ENCODE assay signal across 40 cellular contexts in genomic region chr1:119701659-119702058, GRCh38.
"Had no signal": no experiment of that assay in that cellular context is flagged by ENCODE, and none has a peak within 500 bp of the region (broad histone marks: within the 10 kb centered on the region; RNA-seq: fewer than 3 reads in every experiment).

No MANE protein-coding gene starts in this region.

- H3K27ac Mint-ChIP-seq: activated naive CD4-positive, alpha-beta T cell treated with anti-CD3 and anti-CD28 coated beads for 36 hours; activated naive CD4-positive, alpha-beta T cell treated with anti-CD3 and anti-CD28 coated beads, Interleukin-2, amount 10 ng/mL, durations not matched to agents 7 days and 5 days; activated naive CD4-positive, alpha-beta T cell treated with anti-CD3 and anti-CD28 coated beads, Interleukin-2, amount 50 U/mL, for 24 hours; activated naive CD4-positive, alpha-beta T cell treated with anti-CD3 and anti-CD28 coated beads, Interleukin-2, amount 50 U/mL, for 72 hours; activated naive CD8-positive, alpha-beta T cell; activated naive CD8-positive, alpha-beta T cell treated with anti-CD3 and anti-CD28 coated beads for 36 hours; activated naive CD8-positive, alpha-beta T cell treated with anti-CD3 and anti-CD28 coated beads, Interleukin-2, amount 10 ng/mL, durations not matched to agents 7 days and 5 days; activated naive CD8-positive, alpha-beta T cell treated with anti-CD3 and anti-CD28 coated beads, Interleukin-2, amount 50 U/mL, for 24 hours; activated T-cell treated with anti-CD3 and anti-CD28 coated beads, Interleukin-2, amount 50 U/mL, for 24 hours; activated T-cell treated with anti-CD3 and anti-CD28 coated beads, Interleukin-2, amount 50 U/mL, for 72 hours; activated T-helper 1 cell treated with anti-CD3 and anti-CD28 coated beads, Interleukin-12 subunit alpha, Interleukin-12 subunit beta, Interleukin-2, Interleukin-4 antibody, amounts not matched to agents 30 ng/mL and 10 ng/mL and 1 ng/mL, durations not matched to agents 14 hours and 24 hours and 36 hours; activated T-helper 17 cell treated with anti-CD3 and anti-CD28 coated beads, Interleukin-2, amount 50 U/mL, for 72 hours; activated T-helper 2 cell treated with anti-CD3 and anti-CD28 coated beads, Interferon-gamma antibody, Interleukin-2, Interleukin-4, amounts not matched to agents 10 μg/mL and 5 μg/mL and 100 μg/mL, durations not matched to agents 14 hours and 24 hours and 36 hours; brain had no signal

- H3K27ac ChIP-seq: adrenal gland, ascending aorta, body of pancreas, brain microvascular endothelial cell, breast epithelium, cardiac muscle cell had no signal

- H3K9me3 ChIP-seq: ascending aorta, body of pancreas had no signal

- H3K36me3 ChIP-seq: adrenal gland, ascending aorta, brain microvascular endothelial cell, breast epithelium, cardiac muscle cell had no signal

- H3K27me3 ChIP-seq: adrenal gland, ascending aorta, body of pancreas, brain microvascular endothelial cell, breast epithelium, cardiac muscle cell had no signal

- ATAC-seq: activated naive CD4-positive, alpha-beta T cell treated with anti-CD3 and anti-CD28 coated beads, Interleukin-2, amount 50 U/mL, for 72 hours; activated naive CD8-positive, alpha-beta T cell treated with anti-CD3 and anti-CD28 coated beads, Interleukin-2, amount 50 U/mL, for 24 hours; activated T-cell treated with anti-CD3 and anti-CD28 coated beads, Interleukin-2, amount 50 U/mL, for 4 hours; activated T-cell treated with anti-CD3 and anti-CD28 coated beads, Interleukin-2, amount 50 U/mL, for 72 hours; activated T-helper 17 cell treated with anti-CD3 and anti-CD28 coated beads, Interleukin-2, amount 50 U/mL, for 72 hours; body of pancreas had no signal

- H3K4me3 ChIP-seq: adrenal gland, ascending aorta, body of pancreas, breast epithelium, cardiac muscle cell had no signal

- H3K4me3 Mint-ChIP-seq: activated naive CD4-positive, alpha-beta T cell treated with anti-CD3 and anti-CD28 coated beads for 36 hours; activated naive CD4-positive, alpha-beta T cell treated with anti-CD3 and anti-CD28 coated beads, Interleukin-2, amount 10 ng/mL, durations not matched to agents 7 days and 5 days; activated naive CD4-positive, alpha-beta T cell treated with anti-CD3 and anti-CD28 coated beads, Interleukin-2, amount 50 U/mL, for 24 hours; activated naive CD8-positive, alpha-beta T cell; activated naive CD8-positive, alpha-beta T cell treated with anti-CD3 and anti-CD28 coated beads for 36 hours; activated naive CD8-positive, alpha-beta T cell treated with anti-CD3 and anti-CD28 coated beads, Interleukin-2, amount 10 ng/mL, durations not matched to agents 7 days and 5 days; activated naive CD8-positive, alpha-beta T cell treated with anti-CD3 and anti-CD28 coated beads, Interleukin-2, amount 50 U/mL, for 24 hours; activated T-cell treated with anti-CD3 and anti-CD28 coated beads, Interleukin-2, amount 50 U/mL, for 24 hours; activated T-cell treated with anti-CD3 and anti-CD28 coated beads, Interleukin-2, amount 50 U/mL, for 4 hours; activated T-cell treated with anti-CD3 and anti-CD28 coated beads, Interleukin-2, amount 50 U/mL, for 72 hours; activated T-helper 1 cell treated with anti-CD3 and anti-CD28 coated beads, Interleukin-12 subunit alpha, Interleukin-12 subunit beta, Interleukin-2, Interleukin-4 antibody, amounts not matched to agents 30 ng/mL and 10 ng/mL and 1 ng/mL, durations not matched to agents 14 hours and 24 hours and 36 hours; activated T-helper 17 cell treated with anti-CD3 and anti-CD28 coated beads, Interleukin-2, amount 50 U/mL, for 72 hours; brain; central memory CD8-positive, alpha-beta T cell had no signal

- H3K4me1 Mint-ChIP-seq: activated naive CD4-positive, alpha-beta T cell treated with anti-CD3 and anti-CD28 coated beads, Interleukin-2, amount 10 ng/mL, durations not matched to agents 7 days and 5 days; activated naive CD4-positive, alpha-beta T cell treated with anti-CD3 and anti-CD28 coated beads, Interleukin-2, amount 50 U/mL, for 24 hours; activated naive CD8-positive, alpha-beta T cell treated with anti-CD3 and anti-CD28 coated beads for 36 hours; activated naive CD8-positive, alpha-beta T cell treated with anti-CD3 and anti-CD28 coated beads, Interleukin-2, amount 10 ng/mL, durations not matched to agents 7 days and 5 days; activated naive CD8-positive, alpha-beta T cell treated with anti-CD3 and anti-CD28 coated beads, Interleukin-2, amount 50 U/mL, for 24 hours; activated T-helper 17 cell treated with anti-CD3 and anti-CD28 coated beads, Interleukin-2, amount 50 U/mL, for 72 hours; brain; central memory CD8-positive, alpha-beta T cell had no signal

- DNase-seq: activated effector memory CD4-positive, alpha-beta T cell treated with anti-CD3 and anti-CD28 coated beads, Interleukin-2, amount 50 U/mL, for 16 hours; activated effector memory CD4-positive, alpha-beta T cell treated with Interleukin-2 at 50 U/mL for 16 hours; activated gamma-delta T cell; activated gamma-delta T cell treated with Interleukin-2 at 50 U/mL for 16 hours; activated naive CD4-positive, alpha-beta T cell; activated naive CD4-positive, alpha-beta T cell treated with anti-CD3 and anti-CD28 coated beads for 36 hours; activated naive CD4-positive, alpha-beta T cell treated with anti-CD3 and anti-CD28 coated beads, Interleukin-2, amount 10 ng/mL, durations not matched to agents 7 days and 5 days; activated naive CD4-positive, alpha-beta T cell treated with anti-CD3 and anti-CD28 coated beads, Interleukin-2, amount 50 U/mL, for 16 hours; activated naive CD4-positive, alpha-beta T cell treated with Interleukin-2 at 50 U/mL for 16 hours; activated naive CD8-positive, alpha-beta T cell treated with anti-CD3 and anti-CD28 coated beads for 36 hours; activated naive CD8-positive, alpha-beta T cell treated with anti-CD3 and anti-CD28 coated beads, Interleukin-2, amount 10 ng/mL, durations not matched to agents 7 days and 5 days; activated naive CD8-positive, alpha-beta T cell treated with anti-CD3 and anti-CD28 coated beads, Interleukin-2, amount 50 U/mL, for 24 hours; activated T-cell treated with anti-CD3 and anti-CD28 coated beads, Interleukin-2, amount 50 U/mL, for 1 hour; activated T-cell treated with anti-CD3 and anti-CD28 coated beads, Interleukin-2, amount 50 U/mL, for 24 hours; activated T-cell treated with anti-CD3 and anti-CD28 coated beads, Interleukin-2, amount 50 U/mL, for 4 hours; activated T-cell treated with anti-CD3 and anti-CD28 coated beads, Interleukin-2, amount 50 U/mL, for 48 hours; activated T-cell treated with anti-CD3 and anti-CD28 coated beads, Interleukin-2, amount 50 U/mL, for 72 hours; adrenal gland; amniotic stem cell; amygdala; anterior cingulate cortex; aorta; body of pancreas; caudate nucleus; central memory CD4-positive, alpha-beta T cell; cerebellar nuclear complex had no signal

- FAIRE-seq: astrocyte, bronchial epithelial cell had no signal

- H3K4me1 ChIP-seq: adrenal gland, ascending aorta, body of pancreas, breast epithelium had no signal
